In the genomic region with DNA sequence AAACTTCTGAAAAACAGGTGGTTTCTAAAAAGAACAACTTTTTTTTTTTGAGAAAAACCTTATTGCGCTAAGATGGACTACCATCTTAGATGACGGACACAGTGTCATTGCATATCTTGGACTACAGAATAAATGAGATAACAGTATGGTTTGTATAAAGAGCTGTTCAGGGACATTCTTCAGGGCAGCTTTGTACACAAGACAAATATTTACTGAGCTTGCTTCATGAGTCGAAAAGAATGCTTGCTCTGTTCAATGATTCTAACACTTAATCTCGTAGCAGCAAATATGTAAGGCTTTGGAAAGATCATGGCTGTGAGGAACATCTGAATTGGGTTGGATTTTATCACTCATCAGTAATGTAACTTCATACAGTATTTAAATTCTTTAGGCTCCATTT, we compare ENCODE assay signal across 2 cellular contexts.
TF ChIP-seq lines count a peak whose summit lies in the region.

No MANE protein-coding gene starts in this region.

TF ChIP-seq in IMR-90, 13 proteins besides CTCF, POLR2A, EP300 and RAD21:
- TF ChIP-seq NFE2L2 (IDR thresholded peaks at IDR 0.05; ENCODE audit: low read depth, low read length) (no peak), MXI1 (IDR thresholded peaks at IDR 0.05; ENCODE audit: borderline replicate concordance, low read depth, low read length) (no peak), MAFK (IDR thresholded peaks at IDR 0.05; ENCODE audit: low read depth, low read length) (no peak), SMC3 (IDR thresholded peaks at IDR 0.05; ENCODE audit: low read depth, low read length) (no peak), CEBPB (IDR thresholded peaks at IDR 0.05; ENCODE audit: low read depth, low read length) (no peak), CHD1 (IDR thresholded peaks at IDR 0.05; ENCODE audit: low read depth, low read length) (no peak)

TF ChIP-seq in H1, 55 proteins besides CTCF, POLR2A, EP300 and RAD21:
- no peak for TF ChIP-seq EZH2 (IDR thresholded peaks at IDR 0.05; ENCODE audit: low read depth, low read length, severe bottlenecking)
- no peak for TF ChIP-seq EGR1 (IDR thresholded peaks at IDR 0.05; ENCODE audit: borderline replicate concordance, low read depth, low read length)
- TF ChIP-seq TEAD4 (IDR thresholded peaks at IDR 0.05; ENCODE audit: low read depth, low read length) = no peak
- no peak for TF ChIP-seq CTBP2 (IDR thresholded peaks at IDR 0.05; ENCODE audit: borderline replicate concordance, insufficient read depth, insufficient read length, low read length)
- TF ChIP-seq, protein P1, sequence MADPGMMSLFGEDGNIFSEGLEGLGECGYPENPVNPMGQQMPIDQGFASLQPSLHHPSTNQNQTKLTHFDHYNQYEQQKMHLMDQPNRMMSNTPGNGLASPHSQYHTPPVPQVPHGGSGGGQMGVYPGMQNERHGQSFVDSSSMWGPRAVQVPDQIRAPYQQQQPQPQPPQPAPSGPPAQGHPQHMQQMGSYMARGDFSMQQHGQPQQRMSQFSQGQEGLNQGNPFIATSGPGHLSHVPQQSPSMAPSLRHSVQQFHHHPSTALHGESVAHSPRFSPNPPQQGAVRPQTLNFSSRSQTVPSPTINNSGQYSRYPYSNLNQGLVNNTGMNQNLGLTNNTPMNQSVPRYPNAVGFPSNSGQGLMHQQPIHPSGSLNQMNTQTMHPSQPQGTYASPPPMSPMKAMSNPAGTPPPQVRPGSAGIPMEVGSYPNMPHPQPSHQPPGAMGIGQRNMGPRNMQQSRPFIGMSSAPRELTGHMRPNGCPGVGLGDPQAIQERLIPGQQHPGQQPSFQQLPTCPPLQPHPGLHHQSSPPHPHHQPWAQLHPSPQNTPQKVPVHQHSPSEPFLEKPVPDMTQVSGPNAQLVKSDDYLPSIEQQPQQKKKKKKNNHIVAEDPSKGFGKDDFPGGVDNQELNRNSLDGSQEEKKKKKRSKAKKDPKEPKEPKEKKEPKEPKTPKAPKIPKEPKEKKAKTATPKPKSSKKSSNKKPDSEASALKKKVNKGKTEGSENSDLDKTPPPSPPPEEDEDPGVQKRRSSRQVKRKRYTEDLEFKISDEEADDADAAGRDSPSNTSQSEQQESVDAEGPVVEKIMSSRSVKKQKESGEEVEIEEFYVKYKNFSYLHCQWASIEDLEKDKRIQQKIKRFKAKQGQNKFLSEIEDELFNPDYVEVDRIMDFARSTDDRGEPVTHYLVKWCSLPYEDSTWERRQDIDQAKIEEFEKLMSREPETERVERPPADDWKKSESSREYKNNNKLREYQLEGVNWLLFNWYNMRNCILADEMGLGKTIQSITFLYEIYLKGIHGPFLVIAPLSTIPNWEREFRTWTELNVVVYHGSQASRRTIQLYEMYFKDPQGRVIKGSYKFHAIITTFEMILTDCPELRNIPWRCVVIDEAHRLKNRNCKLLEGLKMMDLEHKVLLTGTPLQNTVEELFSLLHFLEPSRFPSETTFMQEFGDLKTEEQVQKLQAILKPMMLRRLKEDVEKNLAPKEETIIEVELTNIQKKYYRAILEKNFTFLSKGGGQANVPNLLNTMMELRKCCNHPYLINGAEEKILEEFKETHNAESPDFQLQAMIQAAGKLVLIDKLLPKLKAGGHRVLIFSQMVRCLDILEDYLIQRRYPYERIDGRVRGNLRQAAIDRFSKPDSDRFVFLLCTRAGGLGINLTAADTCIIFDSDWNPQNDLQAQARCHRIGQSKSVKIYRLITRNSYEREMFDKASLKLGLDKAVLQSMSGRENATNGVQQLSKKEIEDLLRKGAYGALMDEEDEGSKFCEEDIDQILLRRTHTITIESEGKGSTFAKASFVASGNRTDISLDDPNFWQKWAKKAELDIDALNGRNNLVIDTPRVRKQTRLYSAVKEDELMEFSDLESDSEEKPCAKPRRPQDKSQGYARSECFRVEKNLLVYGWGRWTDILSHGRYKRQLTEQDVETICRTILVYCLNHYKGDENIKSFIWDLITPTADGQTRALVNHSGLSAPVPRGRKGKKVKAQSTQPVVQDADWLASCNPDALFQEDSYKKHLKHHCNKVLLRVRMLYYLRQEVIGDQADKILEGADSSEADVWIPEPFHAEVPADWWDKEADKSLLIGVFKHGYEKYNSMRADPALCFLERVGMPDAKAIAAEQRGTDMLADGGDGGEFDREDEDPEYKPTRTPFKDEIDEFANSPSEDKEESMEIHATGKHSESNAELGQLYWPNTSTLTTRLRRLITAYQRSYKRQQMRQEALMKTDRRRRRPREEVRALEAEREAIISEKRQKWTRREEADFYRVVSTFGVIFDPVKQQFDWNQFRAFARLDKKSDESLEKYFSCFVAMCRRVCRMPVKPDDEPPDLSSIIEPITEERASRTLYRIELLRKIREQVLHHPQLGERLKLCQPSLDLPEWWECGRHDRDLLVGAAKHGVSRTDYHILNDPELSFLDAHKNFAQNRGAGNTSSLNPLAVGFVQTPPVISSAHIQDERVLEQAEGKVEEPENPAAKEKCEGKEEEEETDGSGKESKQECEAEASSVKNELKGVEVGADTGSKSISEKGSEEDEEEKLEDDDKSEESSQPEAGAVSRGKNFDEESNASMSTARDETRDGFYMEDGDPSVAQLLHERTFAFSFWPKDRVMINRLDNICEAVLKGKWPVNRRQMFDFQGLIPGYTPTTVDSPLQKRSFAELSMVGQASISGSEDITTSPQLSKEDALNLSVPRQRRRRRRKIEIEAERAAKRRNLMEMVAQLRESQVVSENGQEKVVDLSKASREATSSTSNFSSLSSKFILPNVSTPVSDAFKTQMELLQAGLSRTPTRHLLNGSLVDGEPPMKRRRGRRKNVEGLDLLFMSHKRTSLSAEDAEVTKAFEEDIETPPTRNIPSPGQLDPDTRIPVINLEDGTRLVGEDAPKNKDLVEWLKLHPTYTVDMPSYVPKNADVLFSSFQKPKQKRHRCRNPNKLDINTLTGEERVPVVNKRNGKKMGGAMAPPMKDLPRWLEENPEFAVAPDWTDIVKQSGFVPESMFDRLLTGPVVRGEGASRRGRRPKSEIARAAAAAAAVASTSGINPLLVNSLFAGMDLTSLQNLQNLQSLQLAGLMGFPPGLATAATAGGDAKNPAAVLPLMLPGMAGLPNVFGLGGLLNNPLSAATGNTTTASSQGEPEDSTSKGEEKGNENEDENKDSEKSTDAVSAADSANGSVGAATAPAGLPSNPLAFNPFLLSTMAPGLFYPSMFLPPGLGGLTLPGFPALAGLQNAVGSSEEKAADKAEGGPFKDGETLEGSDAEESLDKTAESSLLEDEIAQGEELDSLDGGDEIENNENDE (IDR thresholded peaks at IDR 0.05; ENCODE audit: insufficient replicate concordance, low read length) = no peak
- no peak for TF ChIP-seq SUZ12 (IDR thresholded peaks at IDR 0.05; ENCODE audit: low read length)
